14 cellular contexts compared by ENCODE assay signal in genomic region chr2:170221317-170222288, GRCh38. TPM values are rescaled to one million over a fixed set of nuclear protein-coding genes. Genes with fewer than 3 reads are reported as not detected.
DNase-seq lines count a peak whose midpoint lies in the region; ATAC-seq, FAIRE-seq and TF ChIP-seq lines count a peak whose summit lies in the region.
"Had no signal": no experiment of that assay in that cellular context is flagged by ENCODE, and none has a peak within 500 bp of the region (broad histone marks: within the 10 kb centered on the region; RNA-seq: fewer than 3 reads in every experiment).

No MANE protein-coding gene starts in this region.

- no peaks in the 10 kb centered on the region for H3K9me3 ChIP-seq in HUES6 (ENCODE audit: control insufficient read depth, insufficient read depth, low read depth, low read length)
- H3K9me3 ChIP-seq in astrocyte (ENCODE audit: insufficient read depth, low read depth, low read length), result no peaks in the 10 kb centered on the region
- H3K9me3 ChIP-seq in iPS-20b (ENCODE audit: insufficient read depth, low read depth, low read length), result no peaks in the 10 kb centered on the region
- H3K9me3 ChIP-seq: body of pancreas, upper lobe of left lung had no signal

- H3K27me3 ChIP-seq in HUES6 (ENCODE audit: control insufficient read depth, insufficient read depth, low read length), result no peaks in the 10 kb centered on the region
- no peaks in the 10 kb centered on the region for H3K27me3 ChIP-seq in astrocyte (ENCODE audit: insufficient read depth, low read length)
- no peaks in the 10 kb centered on the region for H3K27me3 ChIP-seq in iPS-20b (ENCODE audit: insufficient read depth, low read length)
- H3K27me3 ChIP-seq: body of pancreas, upper lobe of left lung had no signal

- in situ Hi-C loops in ACHN (cut with HindIII; ENCODE audit: low pct_ligation_motif_present, low pct_unique_long_range_greater_than_20kb, low sequenced_read_pairs), result no loop called here

- no peak overlapping the region for H3K4me2 ChIP-seq in astrocyte (ENCODE audit: low read length)

- H3K27me3 Mint-ChIP-seq in astrocyte (ENCODE audit: low read depth, unreplicated experiment), result peaks cover 2% of the 10 kb centered on the region
- H3K27me3 Mint-ChIP-seq: activated CD4-positive, alpha-beta memory T cell treated with anti-CD3 and anti-CD28 coated beads, Interleukin-2, amount 10 ng/mL, durations not matched to agents 7 days and 5 days had no signal

- H3K9ac ChIP-seq in HUES6 (ENCODE audit: low read length) (peak overlapping the region; percentile 22), astrocyte (ENCODE audit: low read length) (no peak overlapping the region), iPS-20b (ENCODE audit: low read depth, low read length) (peak overlapping the region; percentile 31; the same call in 1 of the 2 replicates)

- H3K36me3 ChIP-seq in HUES6 (ENCODE audit: control insufficient read depth, insufficient read depth, low read length) (no peaks in the 10 kb centered on the region), astrocyte (ENCODE audit: insufficient read depth, low read length) (no peaks in the 10 kb centered on the region), iPS-20b (ENCODE audit: insufficient read depth, low read depth, low read length) (no peaks in the 10 kb centered on the region)
- H3K36me3 ChIP-seq: upper lobe of left lung had no signal

- no peaks in the 10 kb centered on the region for H3K9me3 Mint-ChIP-seq in astrocyte (ENCODE audit: unreplicated experiment)
- H3K9me3 Mint-ChIP-seq: activated CD4-positive, alpha-beta memory T cell treated with anti-CD3 and anti-CD28 coated beads, Interleukin-2, amount 10 ng/mL, durations not matched to agents 7 days and 5 days; naive thymus-derived CD4-positive, alpha-beta T cell had no signal

- DNase-seq in ACHN (peak; percentile 10), astrocyte (ENCODE audit: low read depth) (peak; percentile 31), RPMI8226 (no peak), 8988T (no peak), NCI-H187 (lab: John Stamatoyannopoulos, UW) (no peak)
- DNase-seq: activated CD4-positive, alpha-beta memory T cell treated with anti-CD3 and anti-CD28 coated beads, Interleukin-2, amount 10 ng/mL, durations not matched to agents 7 days and 5 days; body of pancreas; naive thymus-derived CD4-positive, alpha-beta T cell; NCI-H1092 treated with DMSO at 0.1 percent for 48 hours; SHP77; upper lobe of left lung had no signal

- no peaks in the 10 kb centered on the region for H3K36me3 Mint-ChIP-seq in astrocyte (ENCODE audit: low read depth, unreplicated experiment)
- H3K36me3 Mint-ChIP-seq: naive thymus-derived CD4-positive, alpha-beta T cell had no signal

- H3K27ac ChIP-seq in HUES6 (ENCODE audit: low read depth, low read length) (peak overlapping the region; percentile 81), astrocyte (ENCODE audit: low read depth, low read length) (no peak overlapping the region), iPS-20b (ENCODE audit: low read length) (no peak overlapping the region)
- H3K27ac ChIP-seq: body of pancreas, upper lobe of left lung had no signal

- peak overlapping the region; percentile 38 for H2AFZ ChIP-seq in astrocyte (ENCODE audit: low read depth, low read length)

- H3K4me1 ChIP-seq in HUES6 (ENCODE audit: control insufficient read depth, insufficient read depth, low read length) (peaks cover 26% of the 10 kb centered on the region), astrocyte (ENCODE audit: insufficient read depth, low read length) (no peaks in the 10 kb centered on the region), iPS-20b (ENCODE audit: insufficient read depth, low read length) (peaks cover 24% of the 10 kb centered on the region)
- H3K4me1 ChIP-seq: body of pancreas, upper lobe of left lung had no signal

- H3K4me3 Mint-ChIP-seq in astrocyte (ENCODE audit: unreplicated experiment), result no peak overlapping the region
- H3K4me3 Mint-ChIP-seq: activated CD4-positive, alpha-beta memory T cell treated with anti-CD3 and anti-CD28 coated beads, Interleukin-2, amount 10 ng/mL, durations not matched to agents 7 days and 5 days; naive thymus-derived CD4-positive, alpha-beta T cell had no signal

- H3K79me2 ChIP-seq in astrocyte (ENCODE audit: insufficient read depth, low read length), result no peaks in the 10 kb centered on the region

- H3K27ac Mint-ChIP-seq in astrocyte (ENCODE audit: unreplicated experiment), result peak overlapping the region; percentile 92
- H3K27ac Mint-ChIP-seq: activated CD4-positive, alpha-beta memory T cell treated with anti-CD3 and anti-CD28 coated beads, Interleukin-2, amount 10 ng/mL, durations not matched to agents 7 days and 5 days; naive thymus-derived CD4-positive, alpha-beta T cell had no signal

- no peak overlapping the region for H3K4me3 ChIP-seq in HUES6 (ENCODE audit: low read depth, low read length)
- H3K4me3 ChIP-seq in astrocyte (ENCODE audit: insufficient read depth, low read depth, low read length), result no peak overlapping the region
- no peak overlapping the region for H3K4me3 ChIP-seq in iPS-20b (ENCODE audit: low read length)
- H3K4me3 ChIP-seq: body of pancreas, upper lobe of left lung had no signal

- H3K4me1 Mint-ChIP-seq in astrocyte (ENCODE audit: low read depth, unreplicated experiment), result peaks cover 11% of the 10 kb centered on the region
- H3K4me1 Mint-ChIP-seq: activated CD4-positive, alpha-beta memory T cell treated with anti-CD3 and anti-CD28 coated beads, Interleukin-2, amount 10 ng/mL, durations not matched to agents 7 days and 5 days had no signal

- TF ChIP-seq CTCF in astrocyte (IDR thresholded peaks at IDR 0.05; ENCODE audit: insufficient read depth, low read depth, low read length), result no peak

- no peak for FAIRE-seq in astrocyte (lab: Jason Lieb, UNC)

- no peaks in the 10 kb centered on the region for H4K20me1 ChIP-seq in astrocyte (ENCODE audit: insufficient read depth, low read length)

- no peak for ATAC-seq in HG03342 (IDR thresholded peaks at IDR 0.05; ENCODE audit: unreplicated experiment)
- ATAC-seq: body of pancreas; naive thymus-derived CD4-positive, alpha-beta T cell had no signal

RNA-seq across cellular contexts. Expression of gene MYO3B, which starts 43.7 kb away (rescaled TPM):
- not detected in 2 replicates for total RNA-seq in astrocyte

Comparison
In these comparisons a context has a peak if more than half of its experiments do, and no peak if none do; other contexts are left out.
1. DNase-seq: peak in ACHN (single experiment) and astrocyte (single experiment); none in RPMI8226 (single experiment), 8988T (single experiment) and NCI-H187 (0 of 2).